Comparison of ENCODE assay signal across 3 cellular contexts in the genomic region with DNA sequence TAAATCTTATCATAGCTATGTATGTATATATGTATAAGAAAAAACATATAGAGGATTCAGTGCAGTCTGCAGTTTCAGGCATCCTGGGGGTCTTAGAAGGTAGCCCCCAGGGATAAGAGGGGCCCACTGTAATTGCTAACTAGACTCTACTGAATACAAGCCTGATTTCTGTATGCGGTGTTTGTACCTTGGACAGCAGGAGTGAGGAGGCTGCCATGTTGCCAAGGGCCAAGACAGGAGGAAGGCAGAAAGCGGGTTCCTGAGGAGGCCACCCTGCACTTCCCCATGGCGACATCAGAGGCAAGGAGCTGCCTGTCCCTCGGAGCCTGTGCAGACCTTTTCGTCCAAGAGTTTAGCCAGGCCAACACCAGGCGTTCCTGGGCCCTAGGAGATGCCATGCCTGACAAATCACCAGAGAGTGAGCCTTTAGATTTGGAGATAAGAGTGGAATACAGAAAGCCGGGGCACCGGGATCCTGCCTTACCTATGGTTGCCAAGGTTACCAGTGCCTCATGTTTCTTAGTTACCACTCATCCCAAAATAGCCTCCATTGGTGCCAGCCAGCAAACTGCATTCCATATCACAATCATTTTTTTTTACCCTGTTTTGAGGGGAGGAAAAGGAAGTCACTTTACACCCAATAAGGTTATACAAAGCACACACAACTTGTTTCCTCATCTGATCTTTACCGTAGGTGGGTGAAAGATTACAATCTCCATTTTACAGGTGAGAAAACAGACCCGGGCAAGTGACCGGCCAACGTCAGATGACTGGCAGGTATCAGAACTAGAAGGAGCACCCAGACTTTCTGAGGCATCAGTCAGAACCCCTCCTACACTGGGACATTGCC.
TF ChIP-seq lines count a peak whose summit lies in the region.

No MANE protein-coding gene starts in this region.

TF ChIP-seq in SK-N-SH, 30 proteins besides CTCF, POLR2A, EP300 and RAD21:
- TF ChIP-seq NFIC (IDR thresholded peaks at IDR 0.05; ENCODE audit: borderline replicate concordance) (no peak), GATA2 (CRISPR knock-in tag; IDR thresholded peaks at IDR 0.05) (peak; percentile 29; the same call in 1 of the 2 replicates), REST (IDR thresholded peaks at IDR 0.05; ENCODE audit: low read depth, low read length) (peak; percentile 82)
TF ChIP-seq in SK-N-SH: peak in this region for 2.

TF ChIP-seq in SK-N-SH treated with all-trans-retinoic acid at 6 μM for 48 hours, 23 proteins besides CTCF, POLR2A, EP300 and RAD21:
- no peak for TF ChIP-seq CSDC2 (CRISPR knock-in tag; IDR thresholded peaks at IDR 0.05)
- TF ChIP-seq OSR1 (CRISPR knock-in tag; IDR thresholded peaks at IDR 0.05) = no peak
- no peak for TF ChIP-seq PATZ1 (CRISPR knock-in tag; IDR thresholded peaks at IDR 0.05; ENCODE audit: borderline replicate concordance)
- TF ChIP-seq SNAI2 (CRISPR knock-in tag; IDR thresholded peaks at IDR 0.05) = no peak
- no peak for TF ChIP-seq TCF4 (CRISPR knock-in tag; IDR thresholded peaks at IDR 0.05; ENCODE audit: borderline replicate concordance)
- no peak for TF ChIP-seq ISL1 (CRISPR knock-in tag; IDR thresholded peaks at IDR 0.05)
- no peak for TF ChIP-seq RARB (CRISPR knock-in tag; IDR thresholded peaks at IDR 0.05)
- TF ChIP-seq, protein P1, sequence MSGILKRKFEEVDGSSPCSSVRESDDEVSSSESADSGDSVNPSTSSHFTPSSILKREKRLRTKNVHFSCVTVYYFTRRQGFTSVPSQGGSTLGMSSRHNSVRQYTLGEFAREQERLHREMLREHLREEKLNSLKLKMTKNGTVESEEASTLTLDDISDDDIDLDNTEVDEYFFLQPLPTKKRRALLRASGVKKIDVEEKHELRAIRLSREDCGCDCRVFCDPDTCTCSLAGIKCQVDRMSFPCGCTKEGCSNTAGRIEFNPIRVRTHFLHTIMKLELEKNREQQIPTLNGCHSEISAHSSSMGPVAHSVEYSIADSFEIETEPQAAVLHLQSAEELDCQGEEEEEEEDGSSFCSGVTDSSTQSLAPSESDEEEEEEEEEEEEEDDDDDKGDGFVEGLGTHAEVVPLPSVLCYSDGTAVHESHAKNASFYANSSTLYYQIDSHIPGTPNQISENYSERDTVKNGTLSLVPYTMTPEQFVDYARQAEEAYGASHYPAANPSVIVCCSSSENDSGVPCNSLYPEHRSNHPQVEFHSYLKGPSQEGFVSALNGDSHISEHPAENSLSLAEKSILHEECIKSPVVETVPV (CRISPR knock-in tag; IDR thresholded peaks at IDR 0.05) = no peak
- TF ChIP-seq TSHZ2 (CRISPR knock-in tag; IDR thresholded peaks at IDR 0.05) = no peak
- no peak for TF ChIP-seq PPARA (CRISPR knock-in tag; IDR thresholded peaks at IDR 0.05; ENCODE audit: borderline replicate concordance)
- TF ChIP-seq TOX (CRISPR knock-in tag; IDR thresholded peaks at IDR 0.05; ENCODE audit: borderline replicate concordance) = no peak
- no peak for TF ChIP-seq ZFP30 (CRISPR knock-in tag; IDR thresholded peaks at IDR 0.05)
- TF ChIP-seq ARNTL (CRISPR knock-in tag; IDR thresholded peaks at IDR 0.05; ENCODE audit: borderline replicate concordance, low read depth) = no peak
- no peak for TF ChIP-seq ZNF565 (CRISPR knock-in tag; conservative IDR thresholded peaks at IDR 0.05; ENCODE audit: low read depth)
- no peak for TF ChIP-seq ZNF8 (CRISPR knock-in tag; IDR thresholded peaks at IDR 0.05)
- TF ChIP-seq BACH2 (CRISPR knock-in tag; IDR thresholded peaks at IDR 0.05; ENCODE audit: borderline replicate concordance) = no peak
- no peak for TF ChIP-seq ZFP3 (CRISPR knock-in tag; IDR thresholded peaks at IDR 0.05)
- no peak for TF ChIP-seq GLIS3 (CRISPR knock-in tag; IDR thresholded peaks at IDR 0.05)
- no peak for TF ChIP-seq ZC3H10 (CRISPR knock-in tag; IDR thresholded peaks at IDR 0.05)

TF ChIP-seq in K562, 482 proteins besides CTCF, POLR2A, EP300 and RAD21:
- TF ChIP-seq RFX1 (IDR thresholded peaks at IDR 0.05) = peak; percentile 43; the same call in 1 of the 2 replicates
- no peak for TF ChIP-seq IRF1 (CRISPR knock-in tag; IDR thresholded peaks at IDR 0.05; ENCODE audit: borderline replicate concordance)
TF ChIP-seq in K562: peak in this region for 1.
